1 cellular context compared by ENCODE assay signal in the genomic region with DNA sequence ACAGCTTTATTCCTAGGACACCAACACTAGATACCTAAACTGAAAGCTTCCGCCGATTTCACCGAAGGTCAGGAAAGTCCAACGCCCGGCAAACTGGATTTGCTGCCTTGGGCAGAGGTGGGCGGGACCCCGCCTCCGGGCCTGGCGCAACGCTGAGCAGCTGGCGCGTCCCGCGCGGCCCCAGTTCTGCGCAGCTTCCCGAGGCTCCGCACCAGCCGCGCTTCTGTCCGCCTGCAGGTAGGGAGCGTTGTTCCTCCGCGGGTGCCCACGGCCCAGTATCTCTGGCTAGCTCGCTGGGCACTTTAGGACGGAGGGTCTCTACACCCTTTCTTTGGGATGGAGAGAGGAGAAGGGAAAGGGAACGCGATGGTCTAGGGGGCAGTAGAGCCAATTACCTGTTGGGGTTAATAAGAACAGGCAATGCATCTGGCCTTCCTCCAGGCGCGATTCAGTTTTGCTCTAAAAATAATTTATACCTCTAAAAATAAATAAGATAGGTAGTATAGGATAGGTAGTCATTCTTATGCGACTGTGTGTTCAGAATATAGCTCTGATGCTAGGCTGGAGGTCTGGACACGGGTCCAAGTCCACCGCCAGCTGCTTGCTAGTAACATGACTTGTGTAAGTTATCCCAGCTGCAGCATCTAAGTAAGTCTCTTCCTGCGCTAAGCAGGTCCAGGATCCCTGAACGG.
TF ChIP-seq lines count a peak whose summit lies in the region.

Gene CD274 (plus strand): TSS at position 183 of the 692 bp plus-strand sequence. CDS start 5,572 bp downstream, outside the sequence.

TF ChIP-seq in HepG2, 621 proteins besides CTCF, POLR2A, EP300 and RAD21 (continued from another document and continues in another):
- TF ChIP-seq, protein P1, sequence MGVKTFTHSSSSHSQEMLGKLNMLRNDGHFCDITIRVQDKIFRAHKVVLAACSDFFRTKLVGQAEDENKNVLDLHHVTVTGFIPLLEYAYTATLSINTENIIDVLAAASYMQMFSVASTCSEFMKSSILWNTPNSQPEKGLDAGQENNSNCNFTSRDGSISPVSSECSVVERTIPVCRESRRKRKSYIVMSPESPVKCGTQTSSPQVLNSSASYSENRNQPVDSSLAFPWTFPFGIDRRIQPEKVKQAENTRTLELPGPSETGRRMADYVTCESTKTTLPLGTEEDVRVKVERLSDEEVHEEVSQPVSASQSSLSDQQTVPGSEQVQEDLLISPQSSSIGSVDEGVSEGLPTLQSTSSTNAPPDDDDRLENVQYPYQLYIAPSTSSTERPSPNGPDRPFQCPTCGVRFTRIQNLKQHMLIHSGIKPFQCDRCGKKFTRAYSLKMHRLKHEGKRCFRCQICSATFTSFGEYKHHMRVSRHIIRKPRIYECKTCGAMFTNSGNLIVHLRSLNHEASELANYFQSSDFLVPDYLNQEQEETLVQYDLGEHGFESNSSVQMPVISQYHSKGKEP (CRISPR knock-in tag; IDR thresholded peaks at IDR 0.05): no peak
- TF ChIP-seq POGZ (CRISPR knock-in tag; IDR thresholded peaks at IDR 0.05) (peak; percentile 97), KLF13 (CRISPR knock-in tag; IDR thresholded peaks at IDR 0.05) (no peak), HNF1B (CRISPR knock-in tag; IDR thresholded peaks at IDR 0.05) (peak; percentile 68; the same call in 1 of the 2 replicates), CBX2 (IDR thresholded peaks at IDR 0.05; ENCODE audit: low read depth, low read length) (no peak), CBX2 (CRISPR knock-in tag; IDR thresholded peaks at IDR 0.05; ENCODE audit: low read depth) (no peak), ZBTB25 (CRISPR knock-in tag; IDR thresholded peaks at IDR 0.05) (no peak), GABPB1 (CRISPR knock-in tag; IDR thresholded peaks at IDR 0.05) (peak; percentile 86), CHD2 (IDR thresholded peaks at IDR 0.05; ENCODE audit: low read depth, low read length) (no peak; the same call in 1 of the 2 replicates), SOX13 (IDR thresholded peaks at IDR 0.05) (no peak), SOX13 (CRISPR knock-in tag; conservative IDR thresholded peaks at IDR 0.05 in 1 of 2, IDR thresholded peaks at IDR 0.05 in 1 of 2) (peak in 1 of 2 experiments; percentile 39; a peak in 1 of 4 replicates), ZNF17 (CRISPR knock-in tag; IDR thresholded peaks at IDR 0.05) (no peak), ARNT (IDR thresholded peaks at IDR 0.05) (no peak), DBP (CRISPR knock-in tag; IDR thresholded peaks at IDR 0.05; ENCODE audit: not compliant biosample characterization) (no peak), ZBTB37 (CRISPR knock-in tag; IDR thresholded peaks at IDR 0.05) (no peak), HOXA3 (CRISPR knock-in tag; IDR thresholded peaks at IDR 0.05) (peak; percentile 74), ZNF761 (CRISPR knock-in tag; conservative IDR thresholded peaks at IDR 0.05) (no peak), ZFAT (CRISPR knock-in tag; conservative IDR thresholded peaks at IDR 0.05) (no peak), GATAD2A (CRISPR knock-in tag; IDR thresholded peaks at IDR 0.05) (peak; percentile 46; the same call in 1 of the 2 replicates), NFKB2 (CRISPR knock-in tag; IDR thresholded peaks at IDR 0.05; ENCODE audit: borderline replicate concordance) (no peak), FOXP1 (IDR thresholded peaks at IDR 0.05) (no peak), FOXP1 (CRISPR knock-in tag; IDR thresholded peaks at IDR 0.05) (no peak), IKZF4 (CRISPR knock-in tag; IDR thresholded peaks at IDR 0.05; ENCODE audit: borderline replicate concordance, low read depth, not compliant biosample characterization) (peak; percentile 69), FOXK2 (IDR thresholded peaks at IDR 0.05) (no peak), SP1 (IDR thresholded peaks at IDR 0.05) (no peak), SP1 (CRISPR knock-in tag; IDR thresholded peaks at IDR 0.05) (peak; percentile 72), ZBTB7B (CRISPR knock-in tag; IDR thresholded peaks at IDR 0.05) (peak; percentile 51; the same call in 1 of the 2 replicates), ZNF263 (CRISPR knock-in tag; IDR thresholded peaks at IDR 0.05) (no peak), ZNF878 (CRISPR knock-in tag; IDR thresholded peaks at IDR 0.05) (no peak), ARNT2 (CRISPR knock-in tag; IDR thresholded peaks at IDR 0.05; ENCODE audit: low read depth) (peak; percentile 80), MLLT10 (CRISPR knock-in tag; IDR thresholded peaks at IDR 0.05) (no peak)
- TF ChIP-seq, protein P2, sequence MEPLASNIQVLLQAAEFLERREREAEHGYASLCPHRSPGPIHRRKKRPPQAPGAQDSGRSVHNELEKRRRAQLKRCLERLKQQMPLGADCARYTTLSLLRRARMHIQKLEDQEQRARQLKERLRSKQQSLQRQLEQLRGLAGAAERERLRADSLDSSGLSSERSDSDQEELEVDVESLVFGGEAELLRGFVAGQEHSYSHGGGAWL (CRISPR knock-in tag; IDR thresholded peaks at IDR 0.05): peak; percentile 84
- TF ChIP-seq, protein P3, sequence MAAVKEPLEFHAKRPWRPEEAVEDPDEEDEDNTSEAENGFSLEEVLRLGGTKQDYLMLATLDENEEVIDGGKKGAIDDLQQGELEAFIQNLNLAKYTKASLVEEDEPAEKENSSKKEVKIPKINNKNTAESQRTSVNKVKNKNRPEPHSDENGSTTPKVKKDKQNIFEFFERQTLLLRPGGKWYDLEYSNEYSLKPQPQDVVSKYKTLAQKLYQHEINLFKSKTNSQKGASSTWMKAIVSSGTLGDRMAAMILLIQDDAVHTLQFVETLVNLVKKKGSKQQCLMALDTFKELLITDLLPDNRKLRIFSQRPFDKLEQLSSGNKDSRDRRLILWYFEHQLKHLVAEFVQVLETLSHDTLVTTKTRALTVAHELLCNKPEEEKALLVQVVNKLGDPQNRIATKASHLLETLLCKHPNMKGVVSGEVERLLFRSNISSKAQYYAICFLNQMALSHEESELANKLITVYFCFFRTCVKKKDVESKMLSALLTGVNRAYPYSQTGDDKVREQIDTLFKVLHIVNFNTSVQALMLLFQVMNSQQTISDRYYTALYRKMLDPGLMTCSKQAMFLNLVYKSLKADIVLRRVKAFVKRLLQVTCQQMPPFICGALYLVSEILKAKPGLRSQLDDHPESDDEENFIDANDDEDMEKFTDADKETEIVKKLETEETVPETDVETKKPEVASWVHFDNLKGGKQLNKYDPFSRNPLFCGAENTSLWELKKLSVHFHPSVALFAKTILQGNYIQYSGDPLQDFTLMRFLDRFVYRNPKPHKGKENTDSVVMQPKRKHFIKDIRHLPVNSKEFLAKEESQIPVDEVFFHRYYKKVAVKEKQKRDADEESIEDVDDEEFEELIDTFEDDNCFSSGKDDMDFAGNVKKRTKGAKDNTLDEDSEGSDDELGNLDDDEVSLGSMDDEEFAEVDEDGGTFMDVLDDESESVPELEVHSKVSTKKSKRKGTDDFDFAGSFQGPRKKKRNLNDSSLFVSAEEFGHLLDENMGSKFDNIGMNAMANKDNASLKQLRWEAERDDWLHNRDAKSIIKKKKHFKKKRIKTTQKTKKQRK (IDR thresholded peaks at IDR 0.05; ENCODE audit: low read length): no peak
- TF ChIP-seq, protein P4, sequence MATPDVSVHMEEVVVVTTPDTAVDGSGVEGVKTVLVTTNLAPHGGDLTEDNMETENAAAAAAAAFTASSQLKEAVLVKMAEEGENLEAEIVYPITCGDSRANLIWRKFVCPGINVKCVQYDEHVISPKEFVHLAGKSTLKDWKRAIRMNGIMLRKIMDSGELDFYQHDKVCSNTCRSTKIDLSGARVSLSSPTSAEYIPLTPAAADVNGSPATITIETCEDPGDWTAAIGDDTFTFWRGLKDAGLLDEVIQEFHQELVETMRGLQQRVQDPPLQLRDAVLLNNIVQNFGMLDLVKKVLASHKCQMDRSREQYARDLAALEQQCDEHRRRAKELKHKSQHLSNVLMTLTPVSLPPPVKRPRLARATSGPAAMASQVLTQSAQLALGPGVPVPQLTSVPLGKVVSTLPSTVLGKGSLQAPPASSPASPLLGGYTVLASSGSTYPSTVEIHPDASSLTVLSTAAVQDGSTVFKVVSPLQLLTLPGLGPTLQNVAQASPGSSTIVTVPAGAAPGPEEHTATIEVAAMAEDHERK (CRISPR knock-in tag; IDR thresholded peaks at IDR 0.05; ENCODE audit: low read depth): no peak
- TF ChIP-seq, protein P5, sequence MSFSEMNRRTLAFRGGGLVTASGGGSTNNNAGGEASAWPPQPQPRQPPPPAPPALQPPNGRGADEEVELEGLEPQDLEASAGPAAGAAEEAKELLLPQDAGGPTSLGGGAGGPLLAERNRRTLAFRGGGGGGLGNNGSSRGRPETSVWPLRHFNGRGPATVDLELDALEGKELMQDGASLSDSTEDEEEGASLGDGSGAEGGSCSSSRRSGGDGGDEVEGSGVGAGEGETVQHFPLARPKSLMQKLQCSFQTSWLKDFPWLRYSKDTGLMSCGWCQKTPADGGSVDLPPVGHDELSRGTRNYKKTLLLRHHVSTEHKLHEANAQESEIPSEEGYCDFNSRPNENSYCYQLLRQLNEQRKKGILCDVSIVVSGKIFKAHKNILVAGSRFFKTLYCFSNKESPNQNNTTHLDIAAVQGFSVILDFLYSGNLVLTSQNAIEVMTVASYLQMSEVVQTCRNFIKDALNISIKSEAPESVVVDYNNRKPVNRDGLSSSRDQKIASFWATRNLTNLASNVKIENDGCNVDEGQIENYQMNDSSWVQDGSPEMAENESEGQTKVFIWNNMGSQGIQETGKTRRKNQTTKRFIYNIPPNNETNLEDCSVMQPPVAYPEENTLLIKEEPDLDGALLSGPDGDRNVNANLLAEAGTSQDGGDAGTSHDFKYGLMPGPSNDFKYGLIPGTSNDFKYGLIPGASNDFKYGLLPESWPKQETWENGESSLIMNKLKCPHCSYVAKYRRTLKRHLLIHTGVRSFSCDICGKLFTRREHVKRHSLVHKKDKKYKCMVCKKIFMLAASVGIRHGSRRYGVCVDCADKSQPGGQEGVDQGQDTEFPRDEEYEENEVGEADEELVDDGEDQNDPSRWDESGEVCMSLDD (CRISPR knock-in tag; IDR thresholded peaks at IDR 0.05; ENCODE audit: borderline replicate concordance): no peak
